In the genomic region with DNA sequence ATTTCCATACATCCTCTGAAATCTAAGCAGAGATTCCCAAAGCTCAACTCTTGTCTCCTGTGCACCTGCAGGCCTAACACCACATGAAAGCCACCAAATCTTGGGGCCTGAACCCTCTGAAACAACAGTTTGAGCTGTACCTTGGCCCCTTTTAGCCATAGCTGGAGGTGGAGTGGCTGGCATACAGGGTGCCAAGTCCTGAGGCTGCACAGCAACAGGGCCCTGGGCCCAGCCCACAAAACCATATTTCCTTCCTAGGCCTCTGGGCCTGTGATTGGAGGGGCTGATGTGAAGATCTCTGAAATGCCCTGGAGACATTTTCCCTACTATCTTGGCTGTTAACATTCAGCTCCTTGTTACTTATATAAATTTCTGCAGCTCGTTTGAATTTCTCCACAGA, we compare ENCODE assay signal across 26 cellular contexts.
"Had no signal": no experiment of that assay in that cellular context is flagged by ENCODE, and none has a peak within 500 bp of the region (broad histone marks: within the 10 kb centered on the region; RNA-seq: fewer than 3 reads in every experiment).

No MANE protein-coding gene starts in this region.

- H3K36me3 Mint-ChIP-seq: neural progenitor cell, type B pancreatic cell had no signal

- H3K4me3 ChIP-seq: coronary artery, esophagus squamous epithelium, lung, neural progenitor cell, prostate gland, right atrium auricular region, smooth muscle cell, testis, tibial artery had no signal

- H3K4me1 ChIP-seq: esophagus squamous epithelium, prostate gland, right atrium auricular region, testis had no signal

- H3K9me3 Mint-ChIP-seq: nephron, type B pancreatic cell had no signal

- H3K27ac Mint-ChIP-seq: memory B cell; nephron; neural progenitor cell; stimulated activated naive CD8-positive, alpha-beta T cell treated with anti-CD3 and anti-CD28 coated beads, Interleukin-15, amount 100 ng/mL, for 72 hours; type B pancreatic cell had no signal

- H3K36me3 ChIP-seq: esophagus squamous epithelium, neural progenitor cell, prostate gland, right atrium auricular region, tibial artery had no signal

- H3K27ac ChIP-seq: coronary artery, esophagus squamous epithelium, neural progenitor cell, prostate gland, right atrium auricular region, testis, tibial artery had no signal

- H3K27me3 ChIP-seq: neural progenitor cell, right atrium auricular region, testis, tibial artery had no signal

- DNase-seq: dermis blood vessel endothelial cell; effector memory CD4-positive, alpha-beta T cell; erythroblast; esophagus squamous epithelium; foreskin melanocyte; kidney; nucleus accumbens; stimulated activated CD4-positive, alpha-beta T cell treated with anti-CD3 and anti-CD28 coated beads, Interleukin-12 subunit alpha, Interleukin-12 subunit beta, amount 100 ng/mL, for 4 hours; stimulated activated CD4-positive, alpha-beta T cell treated with anti-CD3 and anti-CD28 coated beads, Interleukin-1b, Interleukin-23, amount 100 ng/mL, for 48 hours; stimulated activated CD4-positive, alpha-beta T cell treated with anti-CD3 and anti-CD28 coated beads, Interleukin-4, amount 100 ng/mL, for 1 hour; stimulated activated CD8-positive, alpha-beta memory T cell treated with anti-CD3 and anti-CD28 coated beads, Interleukin-4, amount 100 ng/mL, for 48 hours; stimulated activated naive CD4-positive, alpha-beta T cell; stimulated activated naive CD8-positive, alpha-beta T cell treated with anti-CD3 and anti-CD28 coated beads, Interleukin-15, amount 100 ng/mL, for 72 hours; testis; tibial artery had no signal

- H3K27me3 Mint-ChIP-seq: memory B cell; stimulated activated naive CD8-positive, alpha-beta T cell treated with anti-CD3 and anti-CD28 coated beads, Interleukin-15, amount 100 ng/mL, for 72 hours had no signal

- ATAC-seq: left lobe of liver; sciatic nerve; stimulated activated naive CD8-positive, alpha-beta T cell treated with anti-CD3 and anti-CD28 coated beads, Interleukin-15, amount 100 ng/mL, for 72 hours had no signal

- H3K9me3 ChIP-seq: esophagus squamous epithelium, prostate gland, right atrium auricular region, testis, tibial artery had no signal

- H3K4me1 Mint-ChIP-seq: nephron, neural progenitor cell had no signal

- H3K4me3 Mint-ChIP-seq: memory B cell; nephron; neural progenitor cell; stimulated activated naive CD8-positive, alpha-beta T cell treated with anti-CD3 and anti-CD28 coated beads, Interleukin-15, amount 100 ng/mL, for 72 hours; type B pancreatic cell had no signal
